Comparison of ENCODE assay signal across 29 cellular contexts in the genomic region with DNA sequence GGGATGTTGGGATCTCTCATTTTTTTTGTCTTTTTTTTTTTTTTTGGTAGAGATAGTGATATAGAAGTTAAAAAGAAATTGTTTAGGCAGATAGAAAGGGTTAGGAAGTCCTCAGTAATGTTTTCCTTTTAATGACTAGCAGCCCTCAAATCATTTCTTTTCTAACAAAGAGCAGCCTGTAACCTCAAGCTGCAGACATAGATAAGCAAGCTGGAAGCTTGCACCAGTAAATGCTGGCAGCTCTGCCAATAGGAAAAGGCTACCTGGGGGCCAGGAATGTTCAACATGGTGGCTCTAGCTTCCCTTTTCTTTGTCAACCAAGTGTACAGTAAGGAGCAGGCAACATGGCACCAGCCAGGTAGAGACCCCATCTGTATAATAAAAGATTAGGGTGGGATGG.
"Had no signal": no experiment of that assay in that cellular context is flagged by ENCODE, and none has a peak within 500 bp of the region (broad histone marks: within the 10 kb centered on the region; RNA-seq: fewer than 3 reads in every experiment).

No MANE protein-coding gene starts in this region.

- H3K27ac ChIP-seq: coronary artery, epithelial cell of prostate, esophagus squamous epithelium, gastrocnemius medialis, heart right ventricle, left lung, lower lobe of right lung had no signal

- H3K4me1 Mint-ChIP-seq: naive B cell; naive thymus-derived CD8-positive, alpha-beta T cell had no signal

- H3K4me1 ChIP-seq: gastrocnemius medialis, heart right ventricle, lower lobe of right lung had no signal

- FAIRE-seq: colon, endometrium, islet of Langerhans, keratinocyte had no signal

- H3K36me3 ChIP-seq: esophagus squamous epithelium, gastrocnemius medialis, heart right ventricle, left lung, lower lobe of right lung had no signal

- H3K4me3 Mint-ChIP-seq: dendritic cell treated with granulocyte-macrophage colony-stimulating factor and Interleukin-4, amounts not matched to agents 40 ng/mL and 50 ng/mL, for 4 days; effector memory CD8-positive, alpha-beta T cell; endodermal cell; mesothelial cell of epicardium; naive B cell; naive thymus-derived CD8-positive, alpha-beta T cell had no signal

- H3K27me3 ChIP-seq: gastrocnemius medialis, left lung had no signal

- H3K4me3 ChIP-seq: coronary artery, esophagus squamous epithelium, gastrocnemius medialis, heart right ventricle, left lung, lower lobe of right lung, mucosa of descending colon had no signal

- H3K9me3 ChIP-seq: esophagus squamous epithelium, gastrocnemius medialis, heart right ventricle, left lung, lower lobe of right lung, mucosa of descending colon had no signal

- ATAC-seq: effector memory CD8-positive, alpha-beta T cell; esophagus mucosa; gastrocnemius medialis; heart right ventricle; left cardiac atrium; left lung; left ventricle myocardium superior; lower lobe of right lung; mucosa of descending colon; naive thymus-derived CD8-positive, alpha-beta T cell had no signal

- H3K36me3 Mint-ChIP-seq: naive B cell; naive thymus-derived CD8-positive, alpha-beta T cell had no signal

- DNase-seq: effector CD8-positive, alpha-beta T cell; effector memory CD8-positive, alpha-beta T cell; endodermal cell; erythroblast; esophagus squamous epithelium; foreskin fibroblast; foreskin melanocyte; gastrocnemius medialis; glutamatergic neuron; head of caudate nucleus; heart right ventricle; hippocampal formation; left cardiac atrium; left lung; left ventricle myocardium superior; lower lobe of right lung; mesenchymal stem cell; mucosa of descending colon; naive B cell; naive thymus-derived CD8-positive, alpha-beta T cell had no signal

- H3K27ac Mint-ChIP-seq: dendritic cell treated with granulocyte-macrophage colony-stimulating factor and Interleukin-4, amounts not matched to agents 40 ng/mL and 50 ng/mL, for 4 days; effector memory CD8-positive, alpha-beta T cell; endodermal cell; mesothelial cell of epicardium; naive B cell; naive thymus-derived CD8-positive, alpha-beta T cell had no signal

- H3K9me3 Mint-ChIP-seq: dendritic cell treated with granulocyte-macrophage colony-stimulating factor and Interleukin-4, amounts not matched to agents 40 ng/mL and 50 ng/mL, for 4 days; effector memory CD8-positive, alpha-beta T cell; endodermal cell; naive B cell; naive thymus-derived CD8-positive, alpha-beta T cell had no signal
